ENCODE assay signal across 1 cellular context in the genomic region with DNA sequence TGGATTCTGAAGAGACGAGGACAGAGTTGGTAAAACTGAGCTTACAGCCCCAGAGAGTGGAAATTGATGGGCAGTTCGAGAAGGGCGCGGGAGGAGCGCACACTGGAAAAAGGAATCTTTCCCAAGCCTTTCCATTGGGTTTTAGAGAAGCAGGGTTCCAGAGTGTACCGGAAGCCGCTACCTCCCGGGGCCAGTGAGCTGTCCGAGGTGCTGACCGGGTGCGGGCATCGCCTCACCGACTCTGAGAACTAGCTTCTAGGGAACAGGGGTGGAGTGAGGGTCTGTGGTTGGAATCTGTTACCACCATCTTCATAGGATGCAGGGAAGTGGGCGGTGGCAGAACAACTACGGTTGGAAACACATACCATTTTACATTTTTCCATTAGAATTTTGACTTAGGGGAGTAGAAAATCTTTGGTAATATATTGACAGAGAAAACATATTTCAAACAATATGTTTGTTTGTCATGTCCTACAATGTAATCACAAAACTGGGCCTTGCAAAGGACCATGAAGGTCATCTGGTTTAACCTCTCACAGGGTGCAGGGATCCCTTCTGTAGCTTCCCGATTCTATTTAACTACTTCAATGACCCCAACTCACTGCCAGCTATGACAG.
TF ChIP-seq lines count a peak whose summit lies in the region.

No MANE protein-coding gene starts in this region.

TF ChIP-seq in HepG2, 621 proteins besides CTCF, POLR2A, EP300 and RAD21 (continued from another document and continues in another):
- TF ChIP-seq ZNF317 (CRISPR knock-in tag; IDR thresholded peaks at IDR 0.05): 0 out of 2 replicates have a peak, but pooled peaks have one; percentile 30
- no peak for TF ChIP-seq PHF8 (CRISPR knock-in tag; IDR thresholded peaks at IDR 0.05)
- TF ChIP-seq, protein P1, sequence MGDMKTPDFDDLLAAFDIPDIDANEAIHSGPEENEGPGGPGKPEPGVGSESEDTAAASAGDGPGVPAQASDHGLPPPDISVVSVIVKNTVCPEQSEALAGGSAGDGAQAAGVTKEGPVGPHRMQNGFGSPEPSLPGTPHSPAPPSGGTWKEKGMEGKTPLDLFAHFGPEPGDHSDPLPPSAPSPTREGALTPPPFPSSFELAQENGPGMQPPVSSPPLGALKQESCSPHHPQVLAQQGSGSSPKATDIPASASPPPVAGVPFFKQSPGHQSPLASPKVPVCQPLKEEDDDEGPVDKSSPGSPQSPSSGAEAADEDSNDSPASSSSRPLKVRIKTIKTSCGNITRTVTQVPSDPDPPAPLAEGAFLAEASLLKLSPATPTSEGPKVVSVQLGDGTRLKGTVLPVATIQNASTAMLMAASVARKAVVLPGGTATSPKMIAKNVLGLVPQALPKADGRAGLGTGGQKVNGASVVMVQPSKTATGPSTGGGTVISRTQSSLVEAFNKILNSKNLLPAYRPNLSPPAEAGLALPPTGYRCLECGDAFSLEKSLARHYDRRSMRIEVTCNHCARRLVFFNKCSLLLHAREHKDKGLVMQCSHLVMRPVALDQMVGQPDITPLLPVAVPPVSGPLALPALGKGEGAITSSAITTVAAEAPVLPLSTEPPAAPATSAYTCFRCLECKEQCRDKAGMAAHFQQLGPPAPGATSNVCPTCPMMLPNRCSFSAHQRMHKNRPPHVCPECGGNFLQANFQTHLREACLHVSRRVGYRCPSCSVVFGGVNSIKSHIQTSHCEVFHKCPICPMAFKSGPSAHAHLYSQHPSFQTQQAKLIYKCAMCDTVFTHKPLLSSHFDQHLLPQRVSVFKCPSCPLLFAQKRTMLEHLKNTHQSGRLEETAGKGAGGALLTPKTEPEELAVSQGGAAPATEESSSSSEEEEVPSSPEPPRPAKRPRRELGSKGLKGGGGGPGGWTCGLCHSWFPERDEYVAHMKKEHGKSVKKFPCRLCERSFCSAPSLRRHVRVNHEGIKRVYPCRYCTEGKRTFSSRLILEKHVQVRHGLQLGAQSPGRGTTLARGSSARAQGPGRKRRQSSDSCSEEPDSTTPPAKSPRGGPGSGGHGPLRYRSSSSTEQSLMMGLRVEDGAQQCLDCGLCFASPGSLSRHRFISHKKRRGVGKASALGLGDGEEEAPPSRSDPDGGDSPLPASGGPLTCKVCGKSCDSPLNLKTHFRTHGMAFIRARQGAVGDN (CRISPR knock-in tag; IDR thresholded peaks at IDR 0.05): 0 out of 2 replicates have a peak, but pooled peaks have one; percentile 17
- TF ChIP-seq BRD4 (CRISPR knock-in tag; IDR thresholded peaks at IDR 0.05): no peak
- 0 out of 2 replicates have a peak, but pooled peaks have one; percentile 34 for TF ChIP-seq JUNB (CRISPR knock-in tag; IDR thresholded peaks at IDR 0.05; ENCODE audit: borderline replicate concordance)
- no peak for TF ChIP-seq ESRRA (CRISPR knock-in tag; IDR thresholded peaks at IDR 0.05; ENCODE audit: low read depth)
- no peak for TF ChIP-seq NCOR1 (IDR thresholded peaks at IDR 0.05; ENCODE audit: borderline replicate concordance, low read length)
- no peak for TF ChIP-seq NFIC (IDR thresholded peaks at IDR 0.05; ENCODE audit: low read length)
- TF ChIP-seq ZNF709 (CRISPR knock-in tag; IDR thresholded peaks at IDR 0.05): peak; percentile 64; the same call in 1 of the 2 replicates
- TF ChIP-seq, protein P2, sequence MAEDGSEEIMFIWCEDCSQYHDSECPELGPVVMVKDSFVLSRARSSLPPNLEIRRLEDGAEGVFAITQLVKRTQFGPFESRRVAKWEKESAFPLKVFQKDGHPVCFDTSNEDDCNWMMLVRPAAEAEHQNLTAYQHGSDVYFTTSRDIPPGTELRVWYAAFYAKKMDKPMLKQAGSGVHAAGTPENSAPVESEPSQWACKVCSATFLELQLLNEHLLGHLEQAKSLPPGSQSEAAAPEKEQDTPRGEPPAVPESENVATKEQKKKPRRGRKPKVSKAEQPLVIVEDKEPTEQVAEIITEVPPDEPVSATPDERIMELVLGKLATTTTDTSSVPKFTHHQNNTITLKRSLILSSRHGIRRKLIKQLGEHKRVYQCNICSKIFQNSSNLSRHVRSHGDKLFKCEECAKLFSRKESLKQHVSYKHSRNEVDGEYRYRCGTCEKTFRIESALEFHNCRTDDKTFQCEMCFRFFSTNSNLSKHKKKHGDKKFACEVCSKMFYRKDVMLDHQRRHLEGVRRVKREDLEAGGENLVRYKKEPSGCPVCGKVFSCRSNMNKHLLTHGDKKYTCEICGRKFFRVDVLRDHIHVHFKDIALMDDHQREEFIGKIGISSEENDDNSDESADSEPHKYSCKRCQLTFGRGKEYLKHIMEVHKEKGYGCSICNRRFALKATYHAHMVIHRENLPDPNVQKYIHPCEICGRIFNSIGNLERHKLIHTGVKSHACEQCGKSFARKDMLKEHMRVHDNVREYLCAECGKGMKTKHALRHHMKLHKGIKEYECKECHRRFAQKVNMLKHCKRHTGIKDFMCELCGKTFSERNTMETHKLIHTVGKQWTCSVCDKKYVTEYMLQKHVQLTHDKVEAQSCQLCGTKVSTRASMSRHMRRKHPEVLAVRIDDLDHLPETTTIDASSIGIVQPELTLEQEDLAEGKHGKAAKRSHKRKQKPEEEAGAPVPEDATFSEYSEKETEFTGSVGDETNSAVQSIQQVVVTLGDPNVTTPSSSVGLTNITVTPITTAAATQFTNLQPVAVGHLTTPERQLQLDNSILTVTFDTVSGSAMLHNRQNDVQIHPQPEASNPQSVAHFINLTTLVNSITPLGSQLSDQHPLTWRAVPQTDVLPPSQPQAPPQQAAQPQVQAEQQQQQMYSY (CRISPR knock-in tag; IDR thresholded peaks at IDR 0.05): 0 out of 2 replicates have a peak, but pooled peaks have one; percentile 32
- TF ChIP-seq ATF1 (CRISPR knock-in tag; IDR thresholded peaks at IDR 0.05): no peak
- no peak for TF ChIP-seq RFXANK (CRISPR knock-in tag; IDR thresholded peaks at IDR 0.05)
- TF ChIP-seq ZNF446 (CRISPR knock-in tag; IDR thresholded peaks at IDR 0.05): no peak; the same call in 1 of the 2 replicates
- no peak for TF ChIP-seq ZNF382 (CRISPR knock-in tag; IDR thresholded peaks at IDR 0.05; ENCODE audit: borderline replicate concordance)
- TF ChIP-seq ZNF678 (CRISPR knock-in tag; IDR thresholded peaks at IDR 0.05): no peak
- no peak for TF ChIP-seq NFYB (CRISPR knock-in tag; IDR thresholded peaks at IDR 0.05)
- no peak for TF ChIP-seq NFE2L1 (CRISPR knock-in tag; IDR thresholded peaks at IDR 0.05; ENCODE audit: borderline replicate concordance)
- no peak for TF ChIP-seq TBP (CRISPR knock-in tag; IDR thresholded peaks at IDR 0.05)
- TF ChIP-seq, protein P3, sequence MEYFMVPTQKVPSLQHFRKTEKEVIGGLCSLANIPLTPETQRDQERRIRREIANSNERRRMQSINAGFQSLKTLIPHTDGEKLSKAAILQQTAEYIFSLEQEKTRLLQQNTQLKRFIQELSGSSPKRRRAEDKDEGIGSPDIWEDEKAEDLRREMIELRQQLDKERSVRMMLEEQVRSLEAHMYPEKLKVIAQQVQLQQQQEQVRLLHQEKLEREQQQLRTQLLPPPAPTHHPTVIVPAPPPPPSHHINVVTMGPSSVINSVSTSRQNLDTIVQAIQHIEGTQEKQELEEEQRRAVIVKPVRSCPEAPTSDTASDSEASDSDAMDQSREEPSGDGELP (IDR thresholded peaks at IDR 0.05; ENCODE audit: borderline replicate concordance, low read depth): no peak
- TF ChIP-seq SSRP1 (CRISPR knock-in tag; IDR thresholded peaks at IDR 0.05): no peak
- TF ChIP-seq, protein P4, sequence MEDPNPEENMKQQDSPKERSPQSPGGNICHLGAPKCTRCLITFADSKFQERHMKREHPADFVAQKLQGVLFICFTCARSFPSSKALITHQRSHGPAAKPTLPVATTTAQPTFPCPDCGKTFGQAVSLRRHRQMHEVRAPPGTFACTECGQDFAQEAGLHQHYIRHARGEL (CRISPR knock-in tag; IDR thresholded peaks at IDR 0.05): no peak
- peak; percentile 77 for TF ChIP-seq ZNF331 (CRISPR knock-in tag; IDR thresholded peaks at IDR 0.05)
- no peak for TF ChIP-seq ZKSCAN5 (CRISPR knock-in tag; IDR thresholded peaks at IDR 0.05)
- TF ChIP-seq, protein P5, sequence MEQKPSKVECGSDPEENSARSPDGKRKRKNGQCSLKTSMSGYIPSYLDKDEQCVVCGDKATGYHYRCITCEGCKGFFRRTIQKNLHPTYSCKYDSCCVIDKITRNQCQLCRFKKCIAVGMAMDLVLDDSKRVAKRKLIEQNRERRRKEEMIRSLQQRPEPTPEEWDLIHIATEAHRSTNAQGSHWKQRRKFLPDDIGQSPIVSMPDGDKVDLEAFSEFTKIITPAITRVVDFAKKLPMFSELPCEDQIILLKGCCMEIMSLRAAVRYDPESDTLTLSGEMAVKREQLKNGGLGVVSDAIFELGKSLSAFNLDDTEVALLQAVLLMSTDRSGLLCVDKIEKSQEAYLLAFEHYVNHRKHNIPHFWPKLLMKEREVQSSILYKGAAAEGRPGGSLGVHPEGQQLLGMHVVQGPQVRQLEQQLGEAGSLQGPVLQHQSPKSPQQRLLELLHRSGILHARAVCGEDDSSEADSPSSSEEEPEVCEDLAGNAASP (CRISPR knock-in tag; IDR thresholded peaks at IDR 0.05; ENCODE audit: borderline replicate concordance): peak; percentile 62; the same call in 1 of the 2 replicates
- TF ChIP-seq, protein P6, sequence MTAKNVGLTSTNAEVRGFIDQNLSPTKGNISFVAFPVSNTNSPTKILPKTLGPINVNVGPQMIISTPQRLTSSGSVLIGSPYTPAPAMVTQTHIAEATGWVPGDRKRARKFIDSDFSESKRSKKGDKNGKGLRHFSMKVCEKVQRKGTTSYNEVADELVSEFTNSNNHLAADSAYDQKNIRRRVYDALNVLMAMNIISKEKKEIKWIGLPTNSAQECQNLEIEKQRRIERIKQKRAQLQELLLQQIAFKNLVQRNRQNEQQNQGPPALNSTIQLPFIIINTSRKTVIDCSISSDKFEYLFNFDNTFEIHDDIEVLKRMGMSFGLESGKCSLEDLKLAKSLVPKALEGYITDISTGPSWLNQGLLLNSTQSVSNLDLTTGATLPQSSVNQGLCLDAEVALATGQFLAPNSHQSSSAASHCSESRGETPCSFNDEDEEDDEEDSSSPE (CRISPR knock-in tag; IDR thresholded peaks at IDR 0.05): no peak
- TF ChIP-seq HNRNPL (IDR thresholded peaks at IDR 0.05; ENCODE audit: low read depth, low read length): no peak
- TF ChIP-seq ELF3 (CRISPR knock-in tag; IDR thresholded peaks at IDR 0.05): peak; percentile 80
- TF ChIP-seq TARDBP (CRISPR knock-in tag; IDR thresholded peaks at IDR 0.05): no peak
- TF ChIP-seq, protein P7, sequence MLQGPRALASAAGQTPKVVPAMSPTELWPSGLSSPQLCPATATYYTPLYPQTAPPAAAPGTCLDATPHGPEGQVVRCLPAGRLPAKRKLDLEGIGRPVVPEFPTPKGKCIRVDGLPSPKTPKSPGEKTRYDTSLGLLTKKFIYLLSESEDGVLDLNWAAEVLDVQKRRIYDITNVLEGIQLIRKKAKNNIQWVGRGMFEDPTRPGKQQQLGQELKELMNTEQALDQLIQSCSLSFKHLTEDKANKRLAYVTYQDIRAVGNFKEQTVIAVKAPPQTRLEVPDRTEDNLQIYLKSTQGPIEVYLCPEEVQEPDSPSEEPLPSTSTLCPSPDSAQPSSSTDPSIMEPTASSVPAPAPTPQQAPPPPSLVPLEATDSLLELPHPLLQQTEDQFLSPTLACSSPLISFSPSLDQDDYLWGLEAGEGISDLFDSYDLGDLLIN (CRISPR knock-in tag; IDR thresholded peaks at IDR 0.05; ENCODE audit: borderline replicate concordance): no peak; the same call in 1 of the 2 replicates
- TF ChIP-seq, protein P8, sequence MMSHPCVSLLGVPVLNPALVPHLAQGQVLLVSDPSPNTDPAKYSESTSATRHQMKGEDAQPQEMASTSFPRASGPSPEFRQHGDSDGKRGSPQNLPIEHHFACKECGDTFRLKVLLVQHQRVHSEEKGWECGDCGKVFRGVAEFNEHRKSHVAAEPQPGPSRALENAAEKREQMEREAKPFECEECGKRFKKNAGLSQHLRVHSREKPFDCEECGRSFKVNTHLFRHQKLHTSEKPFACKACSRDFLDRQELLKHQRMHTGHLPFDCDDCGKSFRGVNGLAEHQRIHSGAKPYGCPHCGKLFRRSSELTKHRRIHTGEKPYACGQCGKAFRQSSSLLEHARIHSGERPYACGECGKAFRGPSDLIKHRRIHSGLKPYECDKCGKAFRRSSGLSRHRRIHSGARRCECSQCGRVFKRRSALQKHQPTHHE (CRISPR knock-in tag; IDR thresholded peaks at IDR 0.05; ENCODE audit: borderline replicate concordance): no peak
- TF ChIP-seq ZNF510 (CRISPR knock-in tag; IDR thresholded peaks at IDR 0.05; ENCODE audit: low read depth): no peak
- TF ChIP-seq ZNF777 (CRISPR knock-in tag; IDR thresholded peaks at IDR 0.05): 0 out of 2 replicates have a peak, but pooled peaks have one; percentile 27
- no peak for TF ChIP-seq RCOR2 (CRISPR knock-in tag; IDR thresholded peaks at IDR 0.05)
- TF ChIP-seq, protein P9, sequence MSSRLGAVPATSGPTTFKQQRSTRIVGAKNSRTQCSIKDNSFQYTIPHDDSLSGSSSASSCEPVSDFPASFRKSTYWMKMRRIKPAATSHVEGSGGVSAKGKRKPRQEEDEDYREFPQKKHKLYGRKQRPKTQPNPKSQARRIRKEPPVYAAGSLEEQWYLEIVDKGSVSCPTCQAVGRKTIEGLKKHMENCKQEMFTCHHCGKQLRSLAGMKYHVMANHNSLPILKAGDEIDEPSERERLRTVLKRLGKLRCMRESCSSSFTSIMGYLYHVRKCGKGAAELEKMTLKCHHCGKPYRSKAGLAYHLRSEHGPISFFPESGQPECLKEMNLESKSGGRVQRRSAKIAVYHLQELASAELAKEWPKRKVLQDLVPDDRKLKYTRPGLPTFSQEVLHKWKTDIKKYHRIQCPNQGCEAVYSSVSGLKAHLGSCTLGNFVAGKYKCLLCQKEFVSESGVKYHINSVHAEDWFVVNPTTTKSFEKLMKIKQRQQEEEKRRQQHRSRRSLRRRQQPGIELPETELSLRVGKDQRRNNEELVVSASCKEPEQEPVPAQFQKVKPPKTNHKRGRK (CRISPR knock-in tag; IDR thresholded peaks at IDR 0.05): no peak
- TF ChIP-seq SIN3B (IDR thresholded peaks at IDR 0.05; ENCODE audit: low read length): no peak
- TF ChIP-seq, protein P10, sequence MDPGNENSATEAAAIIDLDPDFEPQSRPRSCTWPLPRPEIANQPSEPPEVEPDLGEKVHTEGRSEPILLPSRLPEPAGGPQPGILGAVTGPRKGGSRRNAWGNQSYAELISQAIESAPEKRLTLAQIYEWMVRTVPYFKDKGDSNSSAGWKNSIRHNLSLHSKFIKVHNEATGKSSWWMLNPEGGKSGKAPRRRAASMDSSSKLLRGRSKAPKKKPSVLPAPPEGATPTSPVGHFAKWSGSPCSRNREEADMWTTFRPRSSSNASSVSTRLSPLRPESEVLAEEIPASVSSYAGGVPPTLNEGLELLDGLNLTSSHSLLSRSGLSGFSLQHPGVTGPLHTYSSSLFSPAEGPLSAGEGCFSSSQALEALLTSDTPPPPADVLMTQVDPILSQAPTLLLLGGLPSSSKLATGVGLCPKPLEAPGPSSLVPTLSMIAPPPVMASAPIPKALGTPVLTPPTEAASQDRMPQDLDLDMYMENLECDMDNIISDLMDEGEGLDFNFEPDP (CRISPR knock-in tag; conservative IDR thresholded peaks at IDR 0.05): 0 out of 2 replicates have a peak, but pooled peaks have one; percentile 46
- no peak for TF ChIP-seq MTF1 (CRISPR knock-in tag; IDR thresholded peaks at IDR 0.05)
- TF ChIP-seq, protein P11, sequence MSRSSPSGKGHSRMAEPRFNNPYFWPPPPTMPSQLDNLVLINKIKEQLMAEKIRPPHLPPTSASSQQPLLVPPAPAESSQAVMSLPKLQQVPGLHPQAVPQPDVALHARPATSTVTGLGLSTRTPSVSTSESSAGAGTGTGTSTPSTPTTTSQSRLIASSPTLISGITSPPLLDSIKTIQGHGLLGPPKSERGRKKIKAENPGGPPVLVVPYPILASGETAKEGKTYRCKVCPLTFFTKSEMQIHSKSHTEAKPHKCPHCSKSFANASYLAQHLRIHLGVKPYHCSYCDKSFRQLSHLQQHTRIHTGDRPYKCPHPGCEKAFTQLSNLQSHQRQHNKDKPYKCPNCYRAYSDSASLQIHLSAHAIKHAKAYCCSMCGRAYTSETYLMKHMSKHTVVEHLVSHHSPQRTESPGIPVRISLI (CRISPR knock-in tag; IDR thresholded peaks at IDR 0.05; ENCODE audit: borderline replicate concordance): no peak
- peak; percentile 86; the same call in 1 of the 2 replicates for TF ChIP-seq ZNF724P (CRISPR knock-in tag; IDR thresholded peaks at IDR 0.05; ENCODE audit: borderline replicate concordance)
- peak; percentile 45; the same call in 1 of the 2 replicates for TF ChIP-seq RXRB (CRISPR knock-in tag; IDR thresholded peaks at IDR 0.05; ENCODE audit: borderline replicate concordance)
- TF ChIP-seq HIVEP1 (CRISPR knock-in tag; IDR thresholded peaks at IDR 0.05): no peak
